ENCODE assay signal across 16 cellular contexts in the genomic region with DNA sequence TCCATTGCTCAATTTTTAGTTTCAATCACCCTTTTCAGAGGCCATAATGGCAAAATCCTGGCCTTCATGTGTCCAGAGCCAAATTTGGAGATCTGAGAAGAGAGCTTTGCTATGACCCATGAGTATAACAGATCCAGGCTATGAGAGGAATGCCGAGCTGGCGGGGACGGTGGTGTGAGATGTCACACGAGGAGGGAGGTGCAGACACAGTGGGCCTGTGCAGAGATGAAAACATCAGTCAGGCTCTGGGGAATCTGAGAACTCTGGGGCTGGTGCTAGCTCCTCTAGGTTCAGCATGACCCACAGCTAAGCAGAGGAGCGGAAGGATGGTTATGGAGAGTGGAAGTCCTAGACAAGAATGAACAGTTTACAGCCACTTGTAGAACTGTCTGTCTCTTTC.
"Had no signal": no experiment of that assay in that cellular context is flagged by ENCODE, and none has a peak within 500 bp of the region (broad histone marks: within the 10 kb centered on the region; RNA-seq: fewer than 3 reads in every experiment).

No MANE protein-coding gene starts in this region.

- DNase-seq: effector memory CD4-positive, alpha-beta T cell; head of caudate nucleus; hypothalamus; kidney glomerular epithelial cell; mesendoderm; naive B cell; nephron progenitor cell; psoas muscle; retina; sigmoid colon; small intestine; stimulated activated CD4-positive, alpha-beta T cell treated with anti-CD3 and anti-CD28 coated beads, Interleukin-12 subunit alpha, Interleukin-12 subunit beta, amount 100 ng/mL, for 4 hours; stimulated activated naive CD4-positive, alpha-beta T cell treated with Interleukin-2 at 50 U/mL for 16 hours had no signal

- H3K27me3 ChIP-seq: neutrophil, sigmoid colon had no signal

- H3K4me1 ChIP-seq: psoas muscle had no signal

- H3K4me3 Mint-ChIP-seq: nephron progenitor cell, type B pancreatic cell had no signal

- H3K36me3 ChIP-seq: neutrophil, sigmoid colon had no signal

- H3K27ac Mint-ChIP-seq: naive B cell, nephron progenitor cell, type B pancreatic cell had no signal

- H3K4me1 Mint-ChIP-seq: naive B cell had no signal

- ATAC-seq: esophagus mucosa, psoas muscle had no signal

- H3K36me3 Mint-ChIP-seq: naive B cell, type B pancreatic cell had no signal

- H3K9me3 Mint-ChIP-seq: nephron progenitor cell, type B pancreatic cell had no signal

- H3K9me3 ChIP-seq: neutrophil, psoas muscle, sigmoid colon had no signal

- H3K27ac ChIP-seq: neutrophil, psoas muscle, sigmoid colon had no signal

- H3K4me3 ChIP-seq: psoas muscle, sigmoid colon had no signal
